ENCODE assay signal across 13 cellular contexts in genomic region chr7:43077732-43078391, GRCh38. TPM values are rescaled to one million over a fixed set of nuclear protein-coding genes. Genes with fewer than 3 reads are reported as not detected.
DNase-seq lines count a peak whose midpoint lies in the region; ATAC-seq and TF ChIP-seq lines count a peak whose summit lies in the region.
"Had no signal": no experiment of that assay in that cellular context is flagged by ENCODE, and none has a peak within 500 bp of the region (broad histone marks: within the 10 kb centered on the region; RNA-seq: fewer than 3 reads in every experiment).

No MANE protein-coding gene starts in this region.

- DNase-seq in ELF-1 (ENCODE audit: low read depth, low spot score) (peak; percentile 80), HT1080 (ENCODE audit: low read depth) (peak; percentile 2), islet precursor cell (peak; percentile 67), NCI-H146 (lab: John Stamatoyannopoulos, UW) (no peak), NCI-H187 (lab: John Stamatoyannopoulos, UW) (no peak)
- DNase-seq: adrenal gland; effector memory CD8-positive, alpha-beta T cell; naive B cell had no signal

- ATAC-seq in SK-N-SH treated with all-trans-retinoic acid at 6 μM for 48 hours (peak; percentile 72), HG02759 (IDR thresholded peaks at IDR 0.05; ENCODE audit: unreplicated experiment) (no peak), HG03135 (IDR thresholded peaks at IDR 0.05; ENCODE audit: unreplicated experiment) (no peak)
- ATAC-seq: effector memory CD8-positive, alpha-beta T cell had no signal

TF ChIP-seq in SK-N-SH treated with all-trans-retinoic acid at 6 μM for 48 hours, 23 proteins besides CTCF, POLR2A, EP300 and RAD21:
- TF ChIP-seq CSDC2 (CRISPR knock-in tag; IDR thresholded peaks at IDR 0.05) (no peak), ZNF8 (CRISPR knock-in tag; IDR thresholded peaks at IDR 0.05) (no peak), ARNTL (CRISPR knock-in tag; IDR thresholded peaks at IDR 0.05; ENCODE audit: borderline replicate concordance, low read depth) (no peak), OSR1 (CRISPR knock-in tag; IDR thresholded peaks at IDR 0.05) (no peak), ISL1 (CRISPR knock-in tag; IDR thresholded peaks at IDR 0.05) (no peak), TCF4 (CRISPR knock-in tag; IDR thresholded peaks at IDR 0.05; ENCODE audit: borderline replicate concordance) (no peak)

RNA-seq across cellular contexts. Expression of gene HECW1, which starts 34.6 kb away (rescaled TPM):
- 2.4 and 2.5 TPM in 2 replicates for total RNA-seq in HT1080 (2014; rRNA removed; shearing (Covaris generic))
- polyA plus RNA-seq in HT1080 (2015; cell fraction: cytosol; rRNA removed) = 1.2 and 1.9 TPM in 2 replicates
- 0.31 and 4.4 TPM in 2 replicates for polyA plus RNA-seq in HT1080 (2015; cell fraction: nucleus; rRNA removed)
- total RNA-seq: activated CD8-positive, alpha-beta memory T cell treated with anti-CD3 and anti-CD28 coated beads for 36 hours; T-helper 1 cell treated with Interleukin-12 subunit alpha and Interleukin-12 subunit beta and Interleukin-4 antibody, amounts not matched to agents 30 ng/mL and 1 ng/mL, for 36 hours had no signal

Comparison
In these comparisons a context has a peak if more than half of its experiments do, and no peak if none do; other contexts are left out.
1. DNase-seq: peak in ELF-1 (single experiment), HT1080 (single experiment) and islet precursor cell (single experiment); none in NCI-H146 (single experiment) and NCI-H187 (0 of 2).